Comparison of ENCODE assay signal across 1 cellular context in the genomic region with DNA sequence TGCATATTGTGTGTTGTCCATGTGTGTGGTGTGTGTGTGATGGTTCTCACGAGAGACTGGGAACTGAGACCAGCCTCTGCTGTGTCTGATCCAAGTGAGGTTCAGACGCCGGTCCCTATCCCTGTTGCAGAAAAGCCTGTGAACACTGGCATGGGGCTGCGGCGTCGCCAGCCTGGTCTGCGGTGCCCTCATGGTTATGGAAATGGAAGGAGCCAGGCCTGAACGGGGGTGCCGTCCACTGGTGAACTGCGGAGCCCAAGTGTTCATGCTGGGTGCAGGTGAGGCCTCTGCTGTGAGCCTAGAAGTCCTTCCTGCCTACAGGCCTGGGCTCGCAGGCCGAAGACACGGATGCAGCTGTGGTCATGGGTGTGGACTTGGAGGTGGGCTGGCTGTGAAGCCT.
TF ChIP-seq lines count a peak whose summit lies in the region.

No MANE protein-coding gene starts in this region.

TF ChIP-seq in H1, 55 proteins besides CTCF, POLR2A, EP300 and RAD21:
- TF ChIP-seq KDM4A (IDR thresholded peaks at IDR 0.05; ENCODE audit: low read depth, low read length, severe bottlenecking) (no peak), BACH1 (IDR thresholded peaks at IDR 0.05; ENCODE audit: low read length) (no peak), CHD2 (IDR thresholded peaks at IDR 0.05; ENCODE audit: low read length) (no peak), SUZ12 (IDR thresholded peaks at IDR 0.05; ENCODE audit: low read length) (no peak), RBBP5 (IDR thresholded peaks at IDR 0.05; ENCODE audit: borderline replicate concordance, low read depth, low read length) (no peak), RFX5 (IDR thresholded peaks at IDR 0.05; ENCODE audit: borderline replicate concordance, low read depth, low read length) (no peak), CEBPB (IDR thresholded peaks at IDR 0.05; ENCODE audit: low read depth, low read length) (no peak), SIX5 (IDR thresholded peaks at IDR 0.05; ENCODE audit: low read depth, low read length) (no peak), HDAC6 (IDR thresholded peaks at IDR 0.05; ENCODE audit: low read depth, low read length) (no peak), TEAD4 (IDR thresholded peaks at IDR 0.05; ENCODE audit: low read depth, low read length) (no peak), SAP30 (IDR thresholded peaks at IDR 0.05; ENCODE audit: insufficient read depth, insufficient replicate concordance, low read length) (no peak), RXRA (IDR thresholded peaks at IDR 0.05; ENCODE audit: insufficient read depth, low read depth, low read length) (no peak), TCF12 (IDR thresholded peaks at IDR 0.05; ENCODE audit: low read depth, low read length) (no peak), BRCA1 (IDR thresholded peaks at IDR 0.05; ENCODE audit: low read depth, low read length) (no peak), TBP (IDR thresholded peaks at IDR 0.05; ENCODE audit: low read depth, low read length) (no peak), TAF7 (optimal IDR thresholded peaks at IDR 0.05; ENCODE audit: borderline replicate concordance, low read depth, low read length) (no peak), KDM5A (IDR thresholded peaks at IDR 0.05; ENCODE audit: low read length) (no peak), SP4 (IDR thresholded peaks at IDR 0.05; ENCODE audit: low read length) (no peak), TAF1 (IDR thresholded peaks at IDR 0.05; ENCODE audit: low read depth, low read length) (no peak), POLR2AphosphoS5 (IDR thresholded peaks at IDR 0.05; ENCODE audit: low read depth, low read length) (no peak)
